27 cellular contexts compared by ENCODE assay signal in the genomic region with DNA sequence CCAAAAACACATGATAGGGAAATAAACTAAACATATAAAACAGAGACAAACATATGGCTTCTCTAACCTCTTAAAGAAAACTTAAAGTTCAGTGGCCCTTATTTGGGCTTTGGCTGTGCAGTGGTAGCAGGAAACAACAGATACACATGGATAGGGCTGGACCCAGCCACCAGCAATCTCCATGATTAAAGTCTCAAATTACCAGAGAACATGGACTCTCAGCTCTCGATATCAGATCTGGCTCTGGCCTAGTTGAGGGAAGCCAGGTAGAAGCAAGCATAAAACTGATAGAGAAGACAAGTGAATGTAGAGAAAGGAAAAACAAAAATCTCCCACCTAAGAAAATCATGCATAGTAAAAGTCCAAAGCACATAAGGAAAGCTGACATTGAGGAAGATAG.
"Had no signal": no experiment of that assay in that cellular context is flagged by ENCODE, and none has a peak within 500 bp of the region (broad histone marks: within the 10 kb centered on the region; RNA-seq: fewer than 3 reads in every experiment).

No MANE protein-coding gene starts in this region.

- H3K27ac Mint-ChIP-seq: activated naive CD4-positive, alpha-beta T cell treated with anti-CD3 and anti-CD28 coated beads, Interleukin-2, amount 50 U/mL, for 24 hours; activated naive CD8-positive, alpha-beta T cell treated with anti-CD3 and anti-CD28 coated beads, Interleukin-2, amount 50 U/mL, for 24 hours; activated T-helper 1 cell treated with anti-CD3 and anti-CD28 coated beads, Interleukin-12 subunit alpha, Interleukin-12 subunit beta, Interleukin-2, Interleukin-4 antibody, amounts not matched to agents 30 ng/mL and 10 ng/mL and 1 ng/mL, durations not matched to agents 14 hours and 24 hours and 36 hours; nephron; stimulated activated memory B cell treated with anti-CD40 and anti-IgM and Interleukin-4, amounts not matched to agents 10 μg/mL and 1 μg/mL and 100 μg/mL, for 72 hours; stimulated activated naive CD8-positive, alpha-beta T cell treated with anti-CD3 and anti-CD28 coated beads, Interleukin-15, amount 100 ng/mL, for 72 hours had no signal

- ATAC-seq: activated CD4-positive, CD25-positive, alpha-beta regulatory T cell treated with anti-CD3 and anti-CD28 coated beads, Interleukin-2, amount 50 U/mL, for 24 hours; activated naive CD8-positive, alpha-beta T cell treated with anti-CD3 and anti-CD28 coated beads, Interleukin-2, amount 50 U/mL, for 24 hours; foreskin keratinocyte; left lung; psoas muscle; stimulated activated memory B cell treated with anti-CD40 and anti-IgM and Interleukin-4, amounts not matched to agents 10 μg/mL and 1 μg/mL and 100 μg/mL, for 72 hours; stimulated activated naive CD8-positive, alpha-beta T cell treated with anti-CD3 and anti-CD28 coated beads, Interleukin-15, amount 100 ng/mL, for 72 hours; upper lobe of right lung had no signal

- H3K4me3 Mint-ChIP-seq: activated naive CD4-positive, alpha-beta T cell treated with anti-CD3 and anti-CD28 coated beads, Interleukin-2, amount 50 U/mL, for 24 hours; activated naive CD8-positive, alpha-beta T cell treated with anti-CD3 and anti-CD28 coated beads, Interleukin-2, amount 50 U/mL, for 24 hours; activated T-helper 1 cell treated with anti-CD3 and anti-CD28 coated beads, Interleukin-12 subunit alpha, Interleukin-12 subunit beta, Interleukin-2, Interleukin-4 antibody, amounts not matched to agents 30 ng/mL and 10 ng/mL and 1 ng/mL, durations not matched to agents 14 hours and 24 hours and 36 hours; nephron; stimulated activated memory B cell treated with anti-CD40 and anti-IgM and Interleukin-4, amounts not matched to agents 10 μg/mL and 1 μg/mL and 100 μg/mL, for 72 hours; stimulated activated naive CD8-positive, alpha-beta T cell treated with anti-CD3 and anti-CD28 coated beads, Interleukin-15, amount 100 ng/mL, for 72 hours had no signal

- H3K27me3 Mint-ChIP-seq: activated naive CD4-positive, alpha-beta T cell treated with anti-CD3 and anti-CD28 coated beads, Interleukin-2, amount 50 U/mL, for 24 hours; activated naive CD8-positive, alpha-beta T cell treated with anti-CD3 and anti-CD28 coated beads, Interleukin-2, amount 50 U/mL, for 24 hours; stimulated activated memory B cell treated with anti-CD40 and anti-IgM and Interleukin-4, amounts not matched to agents 10 μg/mL and 1 μg/mL and 100 μg/mL, for 72 hours; stimulated activated naive CD8-positive, alpha-beta T cell treated with anti-CD3 and anti-CD28 coated beads, Interleukin-15, amount 100 ng/mL, for 72 hours had no signal

- H3K9me3 Mint-ChIP-seq: activated naive CD4-positive, alpha-beta T cell treated with anti-CD3 and anti-CD28 coated beads, Interleukin-2, amount 50 U/mL, for 24 hours; activated T-helper 1 cell treated with anti-CD3 and anti-CD28 coated beads, Interleukin-12 subunit alpha, Interleukin-12 subunit beta, Interleukin-2, Interleukin-4 antibody, amounts not matched to agents 30 ng/mL and 10 ng/mL and 1 ng/mL, durations not matched to agents 14 hours and 24 hours and 36 hours; stimulated activated memory B cell treated with anti-CD40 and anti-IgM and Interleukin-4, amounts not matched to agents 10 μg/mL and 1 μg/mL and 100 μg/mL, for 72 hours; stimulated activated naive CD8-positive, alpha-beta T cell treated with anti-CD3 and anti-CD28 coated beads, Interleukin-15, amount 100 ng/mL, for 72 hours had no signal

- H3K27ac ChIP-seq: esophagus muscularis mucosa, foreskin keratinocyte, left lung, psoas muscle, tibial artery, upper lobe of right lung, VCaP had no signal

- H3K9me3 ChIP-seq: esophagus muscularis mucosa, left lung, psoas muscle, tibial artery, upper lobe of right lung had no signal

- H3K4me1 Mint-ChIP-seq: activated naive CD8-positive, alpha-beta T cell treated with anti-CD3 and anti-CD28 coated beads, Interleukin-2, amount 50 U/mL, for 24 hours; nephron; stimulated activated memory B cell treated with anti-CD40 and anti-IgM and Interleukin-4, amounts not matched to agents 10 μg/mL and 1 μg/mL and 100 μg/mL, for 72 hours; stimulated activated naive CD8-positive, alpha-beta T cell treated with anti-CD3 and anti-CD28 coated beads, Interleukin-15, amount 100 ng/mL, for 72 hours had no signal

- DNase-seq: activated CD4-positive, alpha-beta T cell treated with anti-CD3 and anti-CD28 coated beads for 48 hours; activated CD4-positive, alpha-beta T cell treated with anti-CD3 and anti-CD28 coated beads, Interleukin-2, amount 50 U/mL, for 48 hours; activated CD8-positive, alpha-beta memory T cell treated with anti-CD3 and anti-CD28 coated beads for 24 hours; activated gamma-delta T cell treated with Interleukin-2 at 50 U/mL for 16 hours; activated naive CD8-positive, alpha-beta T cell treated with anti-CD3 and anti-CD28 coated beads, Interleukin-2, amount 50 U/mL, for 24 hours; amygdala; central memory CD4-positive, alpha-beta T cell; foreskin keratinocyte; kidney glomerular epithelial cell; left lung; psoas muscle; stimulated activated CD4-positive, alpha-beta T cell treated with anti-CD3 and anti-CD28 coated beads, Interleukin-1b, Interleukin-23, amount 100 ng/mL, for 48 hours; stimulated activated CD4-positive, alpha-beta T cell treated with anti-CD3 and anti-CD28 coated beads, Interleukin-4, amount 100 ng/mL, for 4 hours; stimulated activated CD8-positive, alpha-beta memory T cell treated with anti-CD3 and anti-CD28 coated beads, Interleukin-4, amount 100 ng/mL, for 48 hours; stimulated activated naive CD8-positive, alpha-beta T cell treated with anti-CD3 and anti-CD28 coated beads, Interleukin-15, amount 100 ng/mL, for 72 hours; T-helper 9 cell; tibial artery; upper lobe of right lung had no signal

- H3K4me1 ChIP-seq: esophagus muscularis mucosa, foreskin keratinocyte, left lung, psoas muscle, tibial artery, upper lobe of right lung had no signal

- H3K4me3 ChIP-seq: esophagus muscularis mucosa, left lung, psoas muscle, smooth muscle cell, tibial artery, upper lobe of right lung had no signal

- H3K27me3 ChIP-seq: esophagus muscularis mucosa, foreskin keratinocyte, left lung, tibial artery, upper lobe of right lung had no signal

- FAIRE-seq: TTC549 had no signal
